Comparison of ENCODE assay signal across 10 cellular contexts in genomic region chr9:96918550-96918949, GRCh38. TPM values are rescaled to one million over a fixed set of nuclear protein-coding genes. Genes with fewer than 3 reads are reported as not detected.
"Had no signal": no experiment of that assay in that cellular context is flagged by ENCODE, and none has a peak within 500 bp of the region (broad histone marks: within the 10 kb centered on the region; RNA-seq: fewer than 3 reads in every experiment).

No MANE protein-coding gene starts in this region.

RNA-seq across cellular contexts. Expression of gene NUTM2G, which starts 10.1 kb away (rescaled TPM):
- total RNA-seq: activated CD4-positive, alpha-beta memory T cell treated with anti-CD3 and anti-CD28 coated beads, Interleukin-2, amount 10 ng/mL, durations not matched to agents 7 days and 5 days; activated CD4-positive, alpha-beta T cell treated with anti-CD3 and anti-CD28 coated beads for 36 hours; activated CD4-positive, alpha-beta T cell treated with anti-CD3 and anti-CD28 coated beads, Interleukin-2, amount 10 ng/mL, durations not matched to agents 7 days and 5 days; activated CD8-positive, alpha-beta memory T cell treated with anti-CD3 and anti-CD28 coated beads, Interleukin-2, amount 10 ng/mL, durations not matched to agents 7 days and 5 days; activated CD8-positive, alpha-beta T cell treated with anti-CD3 and anti-CD28 coated beads, Interleukin-2, amount 10 ng/mL, durations not matched to agents 7 days and 5 days; activated naive CD8-positive, alpha-beta T cell treated with anti-CD3 and anti-CD28 coated beads, Interleukin-2, amount 10 ng/mL, durations not matched to agents 7 days and 5 days; activated T-helper 2 cell treated with anti-CD3 and anti-CD28 coated beads, Interferon-gamma antibody, Interleukin-2, Interleukin-4, amounts not matched to agents 10 μg/mL and 5 μg/mL and 100 μg/mL, durations not matched to agents 14 hours and 24 hours and 36 hours; ascending aorta; bronchial epithelial cell had no signal
- polyA plus RNA-seq: adipose tissue had no signal
